30 cellular contexts compared by ENCODE assay signal in the genomic region with DNA sequence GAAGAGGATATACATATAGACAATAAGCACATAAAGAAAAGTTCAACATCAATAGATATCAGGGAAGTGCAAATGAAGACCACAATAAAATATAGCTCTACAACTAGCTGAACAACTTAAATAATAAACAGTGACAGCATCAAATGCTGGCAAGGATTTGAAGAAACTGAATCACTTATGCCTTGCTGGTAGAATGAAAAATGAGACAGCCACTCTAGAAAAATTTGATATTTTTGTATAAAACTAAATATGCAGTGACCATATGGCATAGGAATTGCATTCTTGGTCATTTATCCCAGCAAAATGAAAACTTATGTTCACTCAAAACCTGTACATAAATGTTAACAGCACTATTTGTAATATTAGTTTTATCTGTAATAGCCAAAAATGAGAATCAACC.
"Had no signal": no experiment of that assay in that cellular context is flagged by ENCODE, and none has a peak within 500 bp of the region (broad histone marks: within the 10 kb centered on the region; RNA-seq: fewer than 3 reads in every experiment).

No MANE protein-coding gene starts in this region.

- DNase-seq: activated CD4-positive, alpha-beta T cell treated with anti-CD3 and anti-CD28 coated beads, Interleukin-2, amount 10 ng/mL, durations not matched to agents 24 days and 14 days; activated CD4-positive, alpha-beta T cell treated with anti-CD3 and anti-CD28 coated beads, Interleukin-2, amount 50 U/mL, for 4 hours; activated CD4-positive, CD25-positive, alpha-beta regulatory T cell; activated CD8-positive, alpha-beta T cell treated with anti-CD3 and anti-CD28 coated beads for 36 hours; activated effector memory CD4-positive, alpha-beta T cell treated with anti-CD3 and anti-CD28 coated beads, Interleukin-2, amount 50 U/mL, for 16 hours; activated naive CD4-positive, alpha-beta T cell; activated naive CD4-positive, alpha-beta T cell treated with anti-CD3 and anti-CD28 coated beads, Interleukin-2, amount 50 U/mL, for 16 hours; activated naive CD8-positive, alpha-beta T cell treated with anti-CD3 and anti-CD28 coated beads for 36 hours; activated T-cell treated with anti-CD3 and anti-CD28 coated beads, Interleukin-2, amount 50 U/mL, for 1 hour; activated T-cell treated with anti-CD3 and anti-CD28 coated beads, Interleukin-2, amount 50 U/mL, for 72 hours; body of pancreas; caudate nucleus; cerebellar nuclear complex; Kasumi-1; KG1; MG63; MV-4-11; NCI-H1436 treated with DMSO at 0.1 percent for 48 hours; NCI-H1694 treated with DMSO at 0.1 percent for 48 hours; NCI-H2029; NCI-H2107; NCI-H226; NCI-H526 treated with DMSO at 0.1 percent for 48 hours; NK-92 treated with Interleukin-12 subunit alpha and Interleukin-12 subunit beta, amount 100 ng/mL, for 24 hours; PC-9; SW 1271; T-helper 1 cell; T-helper 2 cell; T-helper 9 cell; WERI-Rb-1 had no signal

- H3K4me1 ChIP-seq: body of pancreas had no signal

- H3K4me3 ChIP-seq: body of pancreas, MG63, PC-9 had no signal

- H3K9me3 ChIP-seq: MG63 had no signal

- H3K36me3 ChIP-seq: MG63, WERI-Rb-1 had no signal

- H3K27me3 ChIP-seq: body of pancreas, MG63 had no signal
